16 cellular contexts compared by ENCODE assay signal in genomic region chr1:232123775-232124659, GRCh38.
DNase-seq lines count a peak whose midpoint lies in the region; ATAC-seq and TF ChIP-seq lines count a peak whose summit lies in the region.
"Had no signal": no experiment of that assay in that cellular context is flagged by ENCODE, and none has a peak within 500 bp of the region (broad histone marks: within the 10 kb centered on the region; RNA-seq: fewer than 3 reads in every experiment).

No MANE protein-coding gene starts in this region.

- H3K79me2 ChIP-seq in mammary epithelial cell (ENCODE audit: insufficient read depth, low read length), result no peaks in the 10 kb centered on the region
- H3K79me2 ChIP-seq: hepatocyte had no signal

- peak overlapping the region; percentile 0 for H3K27ac Mint-ChIP-seq in MCF 10A (ENCODE audit: low read depth, unreplicated experiment)
- peak overlapping the region; percentile 23 for H3K27ac Mint-ChIP-seq in stimulated activated effector memory CD8-positive, alpha-beta T cell treated with anti-CD3 and anti-CD28 coated beads, Interleukin-12 subunit alpha, Interleukin-12 subunit beta, amount 100 ng/mL, for 72 hours
- no peak overlapping the region for H3K27ac Mint-ChIP-seq in naive thymus-derived CD8-positive, alpha-beta T cell
- H3K27ac Mint-ChIP-seq: memory B cell had no signal

- POLR2A ChIA-PET in MCF 10A (lab: Yijun Ruan, JAX), result interaction anchor here (0.6 to 1.5 kb wide), 5 partner anchors 13 to 202 kb away, joined by 3 to 5 read pairs (median 3); no protein-coding TSS in a partner anchor
- POLR2A ChIA-PET in naive thymus-derived CD8-positive, alpha-beta T cell (lab: Charles Lee), result no interaction called here

- H3K4me1 Mint-ChIP-seq in MCF 10A (ENCODE audit: insufficient read depth, unreplicated experiment), result peaks cover 30% of the 10 kb centered on the region
- H3K4me1 Mint-ChIP-seq in stimulated activated effector memory CD8-positive, alpha-beta T cell treated with anti-CD3 and anti-CD28 coated beads, Interleukin-12 subunit alpha, Interleukin-12 subunit beta, amount 100 ng/mL, for 72 hours, result peaks cover 16% of the 10 kb centered on the region
- peaks cover 0 to 3% (median 0%) of the 10 kb centered on the region in 4 donors for H3K4me1 Mint-ChIP-seq in naive thymus-derived CD8-positive, alpha-beta T cell
- H3K4me1 Mint-ChIP-seq: memory B cell had no signal

- BruUV-seq in MCF 10A (replicated peaks; lab: Mats Ljungman, UMichigan) (no TSS peak), mammary epithelial cell (replicated peaks; lab: Mats Ljungman, UMichigan) (no TSS peak)

- H3K4me2 ChIP-seq in mammary epithelial cell (ENCODE audit: insufficient read depth, low read depth, low read length), result no peak overlapping the region
- H3K4me2 ChIP-seq: hepatocyte had no signal

- intact Hi-C loops in MCF 10A (cut with micrococcal nuclease) (no loop called here), breast epithelium (cut with DNase I; ENCODE audit: low total_unique reads) (no loop called here), mammary epithelial cell (cut with micrococcal nuclease) (no loop called here)

- H3K9ac ChIP-seq in mammary epithelial cell (ENCODE audit: insufficient read depth, low read length), result no peak overlapping the region

- H3K36me3 Mint-ChIP-seq in MCF 10A (ENCODE audit: insufficient read depth, unreplicated experiment), result peaks cover 5% of the 10 kb centered on the region
- H3K36me3 Mint-ChIP-seq in stimulated activated effector memory CD8-positive, alpha-beta T cell treated with anti-CD3 and anti-CD28 coated beads, Interleukin-12 subunit alpha, Interleukin-12 subunit beta, amount 100 ng/mL, for 72 hours, result no peaks in the 10 kb centered on the region
- H3K36me3 Mint-ChIP-seq in naive thymus-derived CD8-positive, alpha-beta T cell, result peaks cover 0 to 8% (median 6%) of the 10 kb centered on the region in 3 donors
- H3K36me3 Mint-ChIP-seq: memory B cell had no signal

- H3K27me3 ChIP-seq in breast epithelium (no peaks in the 10 kb centered on the region), mammary epithelial cell (ENCODE audit: insufficient read depth, low read length) (no peaks in the 10 kb centered on the region)
- H3K27me3 ChIP-seq: suprapubic skin had no signal

- no peak for TF ChIP-seq CTCF in MCF 10A (IDR thresholded peaks at IDR 0.05; ENCODE audit: unreplicated experiment)
- no peak for TF ChIP-seq CTCF in breast epithelium (IDR thresholded peaks at IDR 0.05)
- no peak for TF ChIP-seq CTCF in mammary epithelial cell (conservative IDR thresholded peaks at IDR 0.05 in 1 of 2, IDR thresholded peaks at IDR 0.05 in 1 of 2; ENCODE audit: extremely low read depth in 1 of 2, insufficient read depth in 1 of 2, low read depth in 1 of 2, low read length in 2 of 2)

- DNase-seq in MCF 10A (ENCODE audit: unreplicated experiment), result peak; percentile 23
- DNase-seq in breast epithelium (ENCODE audit: low spot score in 2 of 2), result no peak
- peak; percentile 0 for DNase-seq in mammary epithelial cell
- DNase-seq in stimulated activated effector memory CD8-positive, alpha-beta T cell treated with anti-CD3 and anti-CD28 coated beads, Interleukin-12 subunit alpha, Interleukin-12 subunit beta, amount 100 ng/mL, for 72 hours (ENCODE audit: low spot score in 2 of 2), result no peak
- DNase-seq in glomerular visceral epithelial cell (ENCODE audit: extremely low spot score), result no peak
- no peak for DNase-seq in cerebellum (ENCODE audit: low spot score)
- no peak for DNase-seq in naive thymus-derived CD8-positive, alpha-beta T cell
- DNase-seq: ACHN; activated CD4-positive, alpha-beta T cell treated with anti-CD3 and anti-CD28 coated beads, Interleukin-2, amount 50 U/mL, for 1 hour; anterior cingulate cortex; NCI-H187; NCI-H524 had no signal

- H4K20me1 ChIP-seq in mammary epithelial cell (ENCODE audit: insufficient read depth, low read length), result no peaks in the 10 kb centered on the region

- H3K4me1 ChIP-seq in breast epithelium, result no peaks in the 10 kb centered on the region
- H3K4me1 ChIP-seq in mammary epithelial cell (ENCODE audit: insufficient read depth, low read length), result peaks cover 9% of the 10 kb centered on the region
- H3K4me1 ChIP-seq: suprapubic skin had no signal

- H3K36me3 ChIP-seq in breast epithelium (no peaks in the 10 kb centered on the region), mammary epithelial cell (ENCODE audit: insufficient read depth, low read length) (no peaks in the 10 kb centered on the region)
- H3K36me3 ChIP-seq: suprapubic skin had no signal

- no peaks in the 10 kb centered on the region for H3K27me3 Mint-ChIP-seq in MCF 10A (ENCODE audit: insufficient read depth, unreplicated experiment)
- peaks cover 7 to 25% (median 12%) of the 10 kb centered on the region in 5 donors for H3K27me3 Mint-ChIP-seq in naive thymus-derived CD8-positive, alpha-beta T cell

- H3K4me3 Mint-ChIP-seq in MCF 10A (ENCODE audit: unreplicated experiment), result no peak overlapping the region
- H3K4me3 Mint-ChIP-seq in stimulated activated effector memory CD8-positive, alpha-beta T cell treated with anti-CD3 and anti-CD28 coated beads, Interleukin-12 subunit alpha, Interleukin-12 subunit beta, amount 100 ng/mL, for 72 hours, result no peak overlapping the region
- no peak overlapping the region for H3K4me3 Mint-ChIP-seq in naive thymus-derived CD8-positive, alpha-beta T cell
- H3K4me3 Mint-ChIP-seq: memory B cell had no signal

- dilution Hi-C loops in mammary epithelial cell (cut with HindIII; ENCODE audit: low sequenced_read_pairs), result no loop called here

- peaks cover 6% of the 10 kb centered on the region for H3K9me3 Mint-ChIP-seq in MCF 10A (ENCODE audit: unreplicated experiment)
- H3K9me3 Mint-ChIP-seq in stimulated activated effector memory CD8-positive, alpha-beta T cell treated with anti-CD3 and anti-CD28 coated beads, Interleukin-12 subunit alpha, Interleukin-12 subunit beta, amount 100 ng/mL, for 72 hours, result no peaks in the 10 kb centered on the region
- H3K9me3 Mint-ChIP-seq in naive thymus-derived CD8-positive, alpha-beta T cell, result peaks cover 0 to 14% (median 4%) of the 10 kb centered on the region in 9 donors

- no peak for TF ChIP-seq POLR2A in breast epithelium (IDR thresholded peaks at IDR 0.05)

- peak; percentile 55 for ATAC-seq in stimulated activated effector memory CD8-positive, alpha-beta T cell treated with anti-CD3 and anti-CD28 coated beads, Interleukin-12 subunit alpha, Interleukin-12 subunit beta, amount 100 ng/mL, for 72 hours
- ATAC-seq in naive thymus-derived CD8-positive, alpha-beta T cell, result no peak

- 91% methylated on average over 8 of the region's 9 CpGs for whole genome bisulfite sequencing in mammary epithelial cell (ENCODE audit: low coverage, missing lambda C conversion rate)

- no peaks in the 10 kb centered on the region for H3K9me3 ChIP-seq in breast epithelium
- H3K9me3 ChIP-seq in mammary epithelial cell (replicated peaks; ENCODE audit: insufficient read depth, low read length), result no peaks in the 10 kb centered on the region
- H3K9me3 ChIP-seq: suprapubic skin had no signal

- H2AFZ ChIP-seq in mammary epithelial cell (ENCODE audit: low read depth, low read length), result no peak overlapping the region
- H2AFZ ChIP-seq: hepatocyte had no signal

- in situ Hi-C loops in mammary epithelial cell (cut with MboI; ENCODE audit: low sequenced_read_pairs in 2 of 2), result no loop called here

- H3K27ac ChIP-seq in breast epithelium, result no peak overlapping the region
- H3K27ac ChIP-seq in mammary epithelial cell (ENCODE audit: insufficient read depth, low read depth, low read length), result no peak overlapping the region
- H3K27ac ChIP-seq: hepatocyte, suprapubic skin had no signal

- H3K4me3 ChIP-seq in breast epithelium, result no peak overlapping the region
- no peak overlapping the region for H3K4me3 ChIP-seq in mammary epithelial cell (replicated peaks in 1 of 3; ENCODE audit: insufficient read depth in 1 of 3, low read depth in 2 of 3, low read length in 3 of 3)
- peak overlapping the region; percentile 41 for H3K4me3 ChIP-seq in iPS-11a (ENCODE audit: low read depth, low read length)
- H3K4me3 ChIP-seq: hepatocyte, suprapubic skin had no signal

- CTCF ChIA-PET in MCF 10A (lab: Yijun Ruan, JAX) (no interaction called here), mammary epithelial cell (lab: Charles Lee; ENCODE audit: low non-redundant PET) (no interaction called here)

Comparison
In these comparisons a context has a peak if more than half of its experiments do, and no peak if none do; other contexts are left out.
1. DNase-seq: peak in MCF 10A (single experiment) and mammary epithelial cell (single experiment); none in breast epithelium (0 of 2), stimulated activated effector memory CD8-positive, alpha-beta T cell treated with anti-CD3 and anti-CD28 coated beads, Interleukin-12 subunit alpha, Interleukin-12 subunit beta, amount 100 ng/mL, for 72 hours (0 of 2), glomerular visceral epithelial cell (single experiment), cerebellum (single experiment) and naive thymus-derived CD8-positive, alpha-beta T cell (0 of 10).
2. H3K27ac Mint-ChIP-seq: peak in MCF 10A (single experiment) and stimulated activated effector memory CD8-positive, alpha-beta T cell treated with anti-CD3 and anti-CD28 coated beads, Interleukin-12 subunit alpha, Interleukin-12 subunit beta, amount 100 ng/mL, for 72 hours (single experiment); none in naive thymus-derived CD8-positive, alpha-beta T cell (0 of 10).